Comparison of ENCODE assay signal across 12 cellular contexts in genomic region chr9:108671156-108671555, GRCh38.
DNase-seq lines count a peak whose midpoint lies in the region; ATAC-seq, FAIRE-seq and TF ChIP-seq lines count a peak whose summit lies in the region.
"Had no signal": no experiment of that assay in that cellular context is flagged by ENCODE, and none has a peak within 500 bp of the region (broad histone marks: within the 10 kb centered on the region; RNA-seq: fewer than 3 reads in every experiment).

No MANE protein-coding gene starts in this region.

- DNase-seq in AG04450 (ENCODE audit: low read depth, low spot score) (no peak), H54 (ENCODE audit: insufficient read length, low spot score) (peak; percentile 26), SK-MEL-5 (ENCODE audit: low read depth, low spot score) (peak; percentile 48), foreskin keratinocyte (peak; percentile 61 to 82), cerebellar cortex (ENCODE audit: low spot score) (no peak), omental fat pad (ENCODE audit: low spot score) (no peak), gastrocnemius medialis (no peak)
- DNase-seq: activated CD4-positive, alpha-beta T cell treated with anti-CD3 and anti-CD28 coated beads, Interleukin-2, amount 10 ng/mL, durations not matched to agents 7 days and 5 days; caudate nucleus; sigmoid colon had no signal

- CTCF ChIA-PET in AG04450 (lab: Charles Lee), result interaction anchor here (1.1 kb wide), 1 partner anchor 8 kb away, joined by 3 read pairs; no protein-coding TSS in a partner anchor

- H3K36me3 ChIP-seq in gastrocnemius medialis, result no peaks in the 10 kb centered on the region
- H3K36me3 ChIP-seq: sigmoid colon had no signal

- H3K27ac ChIP-seq in AG04450 (ENCODE audit: low read depth, low read length) (no peak overlapping the region), foreskin keratinocyte (peak overlapping the region; percentile 99), gastrocnemius medialis (no peak overlapping the region)
- H3K27ac ChIP-seq: sigmoid colon had no signal

- H3K4me1 ChIP-seq in foreskin keratinocyte, result peaks cover 37% of the 10 kb centered on the region
- no peaks in the 10 kb centered on the region for H3K4me1 ChIP-seq in gastrocnemius medialis
- H3K4me1 ChIP-seq: sigmoid colon had no signal

- H3K9me3 ChIP-seq in AG04450 (ENCODE audit: control insufficient read depth, insufficient read depth, low read length) (no peaks in the 10 kb centered on the region), gastrocnemius medialis (no peaks in the 10 kb centered on the region)
- H3K9me3 ChIP-seq: sigmoid colon had no signal

- no peaks in the 10 kb centered on the region for H3K27me3 ChIP-seq in AG04450 (ENCODE audit: control insufficient read depth, insufficient read depth, low read length)
- no peaks in the 10 kb centered on the region for H3K27me3 ChIP-seq in foreskin keratinocyte
- H3K27me3 ChIP-seq in gastrocnemius medialis, result no peaks in the 10 kb centered on the region
- H3K27me3 ChIP-seq: sigmoid colon had no signal

- in situ Hi-C loops in SK-MEL-5 (cut with HindIII; ENCODE audit: low pct_unique_long_range_greater_than_20kb, low sequenced_read_pairs), result no loop called here
- in situ Hi-C loops in gastrocnemius medialis (cut with MboI; ENCODE audit: low sequenced_read_pairs in 4 of 4), result no loop called here

- ATAC-seq in foreskin keratinocyte (peak; percentile 23), omental fat pad (ENCODE audit: low FRiP score) (no peak), gastrocnemius medialis (no peak), GM21390 (IDR thresholded peaks at IDR 0.05; ENCODE audit: unreplicated experiment) (no peak)
- ATAC-seq: stimulated activated memory B cell treated with anti-CD40 and anti-IgM and Interleukin-4, amounts not matched to agents 10 μg/mL and 1 μg/mL and 100 μg/mL, for 72 hours had no signal

- intact Hi-C loops in gastrocnemius medialis (cut with DNase I; ENCODE audit: low total_unique reads), result no loop called here

- peak; percentile 34 for TF ChIP-seq CTCF in AG04450 (IDR thresholded peaks at IDR 0.05; ENCODE audit: low read depth, low read length)
- peak; percentile 94 for TF ChIP-seq CTCF in foreskin keratinocyte (conservative IDR thresholded peaks at IDR 0.05)
- TF ChIP-seq CTCF in omental fat pad (IDR thresholded peaks at IDR 0.05), result no peak
- TF ChIP-seq CTCF in gastrocnemius medialis (IDR thresholded peaks at IDR 0.05 in 4 of 5, conservative IDR thresholded peaks at IDR 0.05 in 1 of 5), result no peak

- H3K4me3 ChIP-seq in AG04450 (ENCODE audit: low read depth, low read length) (no peak overlapping the region), gastrocnemius medialis (no peak overlapping the region)
- H3K4me3 ChIP-seq: sigmoid colon had no signal

- no peak for TF ChIP-seq POLR2A in H54 (IDR thresholded peaks at IDR 0.05; ENCODE audit: low read depth, low read length)
- TF ChIP-seq POLR2A in gastrocnemius medialis (IDR thresholded peaks at IDR 0.05), result no peak

- no peak for FAIRE-seq in H54 (lab: Jason Lieb, UNC)

- POLR2A ChIA-PET in AG04450 (lab: Yijun Ruan, JAX), result no interaction called here

Comparison
In these comparisons a context has a peak if more than half of its experiments do, and no peak if none do; other contexts are left out.
1. DNase-seq: peak in H54 (single experiment), SK-MEL-5 (single experiment) and foreskin keratinocyte (2 of 2); none in AG04450 (single experiment), cerebellar cortex (single experiment), omental fat pad (single experiment) and gastrocnemius medialis (0 of 2).
2. CTCF ChIP-seq: peak in AG04450 (single experiment) and foreskin keratinocyte (single experiment); none in omental fat pad (0 of 3) and gastrocnemius medialis (0 of 5).